1 cellular context compared by ENCODE assay signal in genomic region chr3:119529883-119530282, GRCh38.
TF ChIP-seq lines count a peak whose summit lies in the region.

No MANE protein-coding gene starts in this region.

TF ChIP-seq in GM12878, 131 proteins besides CTCF, POLR2A, EP300 and RAD21:
- no peak for TF ChIP-seq STAT3 (IDR thresholded peaks at IDR 0.05; ENCODE audit: low read depth, low read length)
- TF ChIP-seq NR2C2 (IDR thresholded peaks at IDR 0.05; ENCODE audit: borderline replicate concordance, control insufficient read depth, insufficient read length, low read depth), result no peak
- TF ChIP-seq TCF12 (IDR thresholded peaks at IDR 0.05; ENCODE audit: low read depth, low read length), result no peak
- TF ChIP-seq ZBTB11 (CRISPR knock-in tag; IDR thresholded peaks at IDR 0.05), result no peak
- no peak for TF ChIP-seq MTA2 (IDR thresholded peaks at IDR 0.05; ENCODE audit: low read depth)
- TF ChIP-seq STAT1 (conservative IDR thresholded peaks at IDR 0.05), result no peak
- no peak for TF ChIP-seq NRF1 (conservative IDR thresholded peaks at IDR 0.05; ENCODE audit: low read depth, low read length)
- no peak for TF ChIP-seq CHD4 (IDR thresholded peaks at IDR 0.05)
- no peak for TF ChIP-seq RFX5 (IDR thresholded peaks at IDR 0.05; ENCODE audit: low read depth, low read length)
- no peak for TF ChIP-seq TCF3 (IDR thresholded peaks at IDR 0.05; ENCODE audit: borderline replicate concordance, insufficient read depth, low read depth, low read length)
- TF ChIP-seq NFXL1 (IDR thresholded peaks at IDR 0.05; ENCODE audit: borderline replicate concordance), result no peak
- TF ChIP-seq MEF2A (IDR thresholded peaks at IDR 0.05; ENCODE audit: insufficient read depth, low read depth, low read length), result no peak
- TF ChIP-seq JUND (IDR thresholded peaks at IDR 0.05; ENCODE audit: low read depth, low read length), result no peak
- no peak for TF ChIP-seq POLR2AphosphoS5 (IDR thresholded peaks at IDR 0.05; ENCODE audit: low read length)
- TF ChIP-seq FOXK2 (IDR thresholded peaks at IDR 0.05), result no peak
- no peak for TF ChIP-seq CEBPZ (IDR thresholded peaks at IDR 0.05; ENCODE audit: low read depth, low read length)
